In genomic region chr14:46672128-46672527, GRCh38 we compare ENCODE assay signal across 22 cellular contexts. TPM values are rescaled to one million over a fixed set of nuclear protein-coding genes. Genes with fewer than 3 reads are reported as not detected.
DNase-seq lines count a peak whose midpoint lies in the region; ATAC-seq, FAIRE-seq and TF ChIP-seq lines count a peak whose summit lies in the region.
"Had no signal": no experiment of that assay in that cellular context is flagged by ENCODE, and none has a peak within 500 bp of the region (broad histone marks: within the 10 kb centered on the region; RNA-seq: fewer than 3 reads in every experiment).

No MANE protein-coding gene starts in this region.

- no peaks in the 10 kb centered on the region for H3K36me3 ChIP-seq in GM23338 (ENCODE audit: insufficient read depth)
- H3K36me3 ChIP-seq: BLaER1 had no signal

- peak; percentile 12 for DNase-seq in GM23338 (ENCODE audit: low spot score)
- DNase-seq in WTC11 (ENCODE audit: low spot score): no peak
- no peak for DNase-seq in left colon
- DNase-seq in nephron progenitor cell: no peak
- DNase-seq in RCC 7860 (ENCODE audit: low spot score): no peak
- DNase-seq in KBM-7: no peak
- DNase-seq: Caco-2; CD4-positive, CD25-positive, alpha-beta regulatory T cell; CD8-positive, alpha-beta T cell; DMS 273 treated with DMSO at 0.1 percent for 48 hours; DND-41; GM23248; H9; HFFc6 had no signal

- H3K27ac ChIP-seq in GM23338 (ENCODE audit: low read depth): no peak overlapping the region
- H3K27ac ChIP-seq: BLaER1, C4-2B, GM23248 had no signal

- peaks cover 4% of the 10 kb centered on the region for H3K27me3 Mint-ChIP-seq in GM23338 (ENCODE audit: insufficient read depth, low read depth, poor library complexity)
- no peaks in the 10 kb centered on the region for H3K27me3 Mint-ChIP-seq in WTC11 (ENCODE audit: low read depth)
- no peaks in the 10 kb centered on the region for H3K27me3 Mint-ChIP-seq in nephron progenitor cell (ENCODE audit: low read depth, poor library complexity)
- H3K27me3 Mint-ChIP-seq: CD4-positive, CD25-positive, alpha-beta regulatory T cell had no signal

- no peaks in the 10 kb centered on the region for H4K20me1 ChIP-seq in GM23338 (replicated peaks; ENCODE audit: insufficient read depth)
- H4K20me1 ChIP-seq: BLaER1 had no signal

- H3K4me3 ChIP-seq in GM23338: no peak overlapping the region
- H3K4me3 ChIP-seq: BLaER1, GM23248 had no signal

- CTCF ChIA-PET in WTC11 (lab: Charles Lee): interaction anchor here (1.9 kb wide), 1 partner anchor 11 kb away, joined by 6 read pairs; no protein-coding TSS in a partner anchor

- FAIRE-seq in RCC 7860 (lab: Jason Lieb, UNC): no peak
- FAIRE-seq: G401.6, GM12892 had no signal

- H3F3A ChIP-seq in GM23338 (replicated peaks; ENCODE audit: low read depth): no peaks in the 10 kb centered on the region

- H3K36me3 Mint-ChIP-seq in GM23338 (ENCODE audit: low read depth): no peaks in the 10 kb centered on the region
- peaks cover 12% of the 10 kb centered on the region for H3K36me3 Mint-ChIP-seq in WTC11
- H3K36me3 Mint-ChIP-seq in nephron progenitor cell (ENCODE audit: low read depth): no peaks in the 10 kb centered on the region
- H3K36me3 Mint-ChIP-seq: CD4-positive, CD25-positive, alpha-beta regulatory T cell; CD8-positive, alpha-beta T cell had no signal

- H3K79me2 ChIP-seq in GM23338 (replicated peaks; ENCODE audit: insufficient read depth): no peaks in the 10 kb centered on the region

- in situ Hi-C loops in KBM-7 (cut with MboI; ENCODE audit: low pct_unique_long_range_greater_than_20kb, low sequenced_read_pairs): no loop called here

- H3K9me2 ChIP-seq in GM23338 (ENCODE audit: insufficient read depth): no peaks in the 10 kb centered on the region; the same call in 1 of the 2 replicates

- ATAC-seq in GM23338: no peak
- ATAC-seq in WTC11: peak; percentile 32
- peak; percentile 64 for ATAC-seq in left colon
- ATAC-seq in GM19395 (IDR thresholded peaks at IDR 0.05; ENCODE audit: unreplicated experiment): no peak
- ATAC-seq: CD8-positive, alpha-beta T cell had no signal

- H3K4me2 ChIP-seq in GM23338: no peak overlapping the region
- H3K4me2 ChIP-seq: BLaER1 had no signal

- H3K4me3 Mint-ChIP-seq in GM23338 (no peak overlapping the region), WTC11 (no peak overlapping the region), nephron progenitor cell (no peak overlapping the region)
- H3K4me3 Mint-ChIP-seq: CD4-positive, CD25-positive, alpha-beta regulatory T cell; CD8-positive, alpha-beta T cell; H9; HFFc6 had no signal

- intact Hi-C loops in left colon (cut with DNase I, micrococcal nuclease): no loop called here

- H3K4me1 ChIP-seq in GM23338 (ENCODE audit: insufficient read depth): peaks cover 10% of the 10 kb centered on the region; the same call in 1 of the 2 replicates
- H3K4me1 ChIP-seq: BLaER1, Caco-2 had no signal

- no peak overlapping the region for H3K27ac Mint-ChIP-seq in GM23338
- H3K27ac Mint-ChIP-seq in WTC11: no peak overlapping the region
- peak overlapping the region; percentile 1 for H3K27ac Mint-ChIP-seq in nephron progenitor cell
- H3K27ac Mint-ChIP-seq: CD4-positive, CD25-positive, alpha-beta regulatory T cell; CD8-positive, alpha-beta T cell; H9; HFFc6 had no signal

- no peaks in the 10 kb centered on the region for H3K27me3 ChIP-seq in GM23338 (ENCODE audit: insufficient read depth)
- H3K27me3 ChIP-seq: BLaER1 had no signal

- peaks cover 13% of the 10 kb centered on the region for H3K4me1 Mint-ChIP-seq in GM23338
- peaks cover 11% of the 10 kb centered on the region for H3K4me1 Mint-ChIP-seq in WTC11
- no peaks in the 10 kb centered on the region for H3K4me1 Mint-ChIP-seq in nephron progenitor cell
- H3K4me1 Mint-ChIP-seq: CD4-positive, CD25-positive, alpha-beta regulatory T cell had no signal

- H2AFZ ChIP-seq in GM23338: no peak overlapping the region
- H2AFZ ChIP-seq: GM23248 had no signal

- no peak; a peak in 1 of 4 replicates for TF ChIP-seq CTCF in GM23338 (conservative IDR thresholded peaks at IDR 0.05; ENCODE audit: low read depth in 2 of 2)
- TF ChIP-seq CTCF in WTC11 (IDR thresholded peaks at IDR 0.05): no peak
- no peak for TF ChIP-seq CTCF in nephron progenitor cell (IDR thresholded peaks at IDR 0.05)

- H3K9me3 Mint-ChIP-seq in GM23338 (no peaks in the 10 kb centered on the region), WTC11 (peaks cover 23% of the 10 kb centered on the region), nephron progenitor cell (peaks cover 3% of the 10 kb centered on the region)

- POLR2A ChIA-PET in WTC11 (lab: Charles Lee): no interaction called here

TF ChIP-seq in GM23338, 12 proteins besides CTCF, POLR2A, EP300 and RAD21 (continues in another document):
- TF ChIP-seq STAT1 (IDR thresholded peaks at IDR 0.05; ENCODE audit: unreplicated experiment): no peak
- no peak for TF ChIP-seq ZNF331 (CRISPR knock-in tag; IDR thresholded peaks at IDR 0.05; ENCODE audit: low read depth)
- no peak for TF ChIP-seq REST (IDR thresholded peaks at IDR 0.05; ENCODE audit: unreplicated experiment)
- no peak for TF ChIP-seq EZH2 (IDR thresholded peaks at IDR 0.05; ENCODE audit: low read depth, unreplicated experiment)

TF ChIP-seq in WTC11, 78 proteins besides CTCF, POLR2A, EP300 and RAD21:
- TF ChIP-seq FOXP1 (CRISPR knock-in tag; IDR thresholded peaks at IDR 0.05; ENCODE audit: borderline replicate concordance) (no peak), ZNF138 (CRISPR knock-in tag; conservative IDR thresholded peaks at IDR 0.05) (no peak), ZNF317 (CRISPR knock-in tag; IDR thresholded peaks at IDR 0.05; ENCODE audit: borderline replicate concordance, low read depth) (no peak), ZNF219 (CRISPR knock-in tag; IDR thresholded peaks at IDR 0.05; ENCODE audit: borderline replicate concordance) (no peak), TEAD1 (CRISPR knock-in tag; IDR thresholded peaks at IDR 0.05) (no peak), ELF4 (CRISPR knock-in tag; IDR thresholded peaks at IDR 0.05; ENCODE audit: low read depth) (no peak), ZNF512 (CRISPR knock-in tag; IDR thresholded peaks at IDR 0.05; ENCODE audit: borderline replicate concordance) (no peak), CBFB (CRISPR knock-in tag; IDR thresholded peaks at IDR 0.05; ENCODE audit: low read depth) (no peak), HMGA2 (CRISPR knock-in tag; IDR thresholded peaks at IDR 0.05) (no peak), ZNF416 (CRISPR knock-in tag; IDR thresholded peaks at IDR 0.05) (no peak), NR3C1 (CRISPR knock-in tag; conservative IDR thresholded peaks at IDR 0.05; ENCODE audit: low read depth) (no peak), NFATC4 (CRISPR knock-in tag; IDR thresholded peaks at IDR 0.05) (no peak), FOXJ3 (CRISPR knock-in tag; IDR thresholded peaks at IDR 0.05; ENCODE audit: borderline replicate concordance) (no peak), MXD4 (CRISPR knock-in tag; IDR thresholded peaks at IDR 0.05; ENCODE audit: borderline replicate concordance) (no peak), TEAD4 (CRISPR knock-in tag; IDR thresholded peaks at IDR 0.05) (no peak)

RNA-seq across cellular contexts. Expression of gene RPL10L, which starts 20.5 kb away (rescaled TPM):
- not detected in 2 replicates for total RNA-seq in GM23338 (2014; rRNA removed; shearing (Covaris generic))
- not detected in 2 replicates for polyA plus RNA-seq in GM23338 (2016; fragmentation: Nextera tagmentation; extraction: Ambion mirVana)
- total RNA-seq in WTC11 (2021): not detected in 3 replicates
- 1 to 10 TPM; 9.6 TPM for total RNA-seq in left colon
- total RNA-seq: A172; A673; Caco-2; CD4-positive, CD25-positive, alpha-beta regulatory T cell; CD8-positive, alpha-beta T cell; GM23248; H4; H9; HFFc6 had no signal
- polyA plus RNA-seq: CD4-positive, CD25-positive, alpha-beta regulatory T cell; GM23248 had no signal

Comparison
In these comparisons a context has a peak if more than half of its experiments do, and no peak if none do; other contexts are left out.
1. ATAC-seq: peak in WTC11 (single experiment) and left colon (single experiment); none in GM23338 (single experiment) and GM19395 (single experiment).